ENCODE assay signal across 1 cellular context in genomic region chr1:160108888-160109662, GRCh38.
A peak's percentile ranks its signal among the peaks of the same experiment; 100 is the strongest.
TF ChIP-seq lines count a peak whose summit lies in the region.

No MANE protein-coding gene starts in this region.

TF ChIP-seq in HepG2, 621 proteins besides CTCF, POLR2A, EP300 and RAD21 (continues in another document):
- TF ChIP-seq ATF4 (CRISPR knock-in tag; IDR thresholded peaks at IDR 0.05) (peak; percentile 75 to 96), ZNF652 (CRISPR knock-in tag; IDR thresholded peaks at IDR 0.05; ENCODE audit: borderline replicate concordance, low read depth) (peak; percentile 94), ZNF607 (CRISPR knock-in tag; IDR thresholded peaks at IDR 0.05; ENCODE audit: borderline replicate concordance) (peak; percentile 52; the same call in 1 of the 2 replicates), ZNF577 (CRISPR knock-in tag; IDR thresholded peaks at IDR 0.05; ENCODE audit: borderline replicate concordance, low read depth) (no peak), RARA (CRISPR knock-in tag; IDR thresholded peaks at IDR 0.05) (peak; percentile 63; the same call in 1 of the 2 replicates), PBX2 (CRISPR knock-in tag; IDR thresholded peaks at IDR 0.05) (no peak), RARG (CRISPR knock-in tag; IDR thresholded peaks at IDR 0.05; ENCODE audit: low read depth) (no peak), ZNF20 (CRISPR knock-in tag; IDR thresholded peaks at IDR 0.05) (no peak), NCOR1 (IDR thresholded peaks at IDR 0.05; ENCODE audit: borderline replicate concordance, low read length) (peak; percentile 54; the same call in 1 of the 2 replicates), ZNF260 (CRISPR knock-in tag; IDR thresholded peaks at IDR 0.05; ENCODE audit: borderline replicate concordance, low read depth) (no peak), STAG1 (CRISPR knock-in tag; IDR thresholded peaks at IDR 0.05) (0 out of 2 replicates have a peak, but pooled peaks have one; percentile 6), BORCS8-MEF2B (CRISPR knock-in tag; IDR thresholded peaks at IDR 0.05) (0 out of 2 replicates have a peak, but pooled peaks have one; percentile 14), MTA3 (CRISPR knock-in tag; IDR thresholded peaks at IDR 0.05) (no peak), NKX3-1 (CRISPR knock-in tag; IDR thresholded peaks at IDR 0.05) (no peak), SPEN (CRISPR knock-in tag; IDR thresholded peaks at IDR 0.05; ENCODE audit: low read depth) (no peak), ZNF598 (CRISPR knock-in tag; IDR thresholded peaks at IDR 0.05; ENCODE audit: borderline replicate concordance) (no peak), XRCC5 (optimal IDR thresholded peaks at IDR 0.05; ENCODE audit: low read length) (peak; percentile 16), ADNP (CRISPR knock-in tag; IDR thresholded peaks at IDR 0.05) (peak; percentile 15; the same call in 1 of the 2 replicates), CHD4 (IDR thresholded peaks at IDR 0.05; ENCODE audit: borderline replicate concordance, low read length) (0 out of 2 replicates have a peak, but pooled peaks have one; percentile 75), HNRNPK (IDR thresholded peaks at IDR 0.05; ENCODE audit: low read depth, low read length, poor library complexity, severe bottlenecking) (no peak), LRRFIP1 (CRISPR knock-in tag; conservative IDR thresholded peaks at IDR 0.05) (no peak), ZBTB38 (CRISPR knock-in tag; IDR thresholded peaks at IDR 0.05) (no peak), DNMT3B (CRISPR knock-in tag; conservative IDR thresholded peaks at IDR 0.05) (no peak), GATAD2A (CRISPR knock-in tag; IDR thresholded peaks at IDR 0.05) (peak; percentile 36; the same call in 1 of the 2 replicates), KLF12 (CRISPR knock-in tag; IDR thresholded peaks at IDR 0.05; ENCODE audit: borderline replicate concordance) (no peak), ZNF614 (CRISPR knock-in tag; IDR thresholded peaks at IDR 0.05; ENCODE audit: borderline replicate concordance) (no peak), ZNF3 (CRISPR knock-in tag; IDR thresholded peaks at IDR 0.05) (peak; percentile 95), KDM6A (CRISPR knock-in tag; IDR thresholded peaks at IDR 0.05; ENCODE audit: low read depth) (no peak), SKIL (CRISPR knock-in tag; IDR thresholded peaks at IDR 0.05; ENCODE audit: borderline replicate concordance) (no peak), TBX2 (CRISPR knock-in tag; IDR thresholded peaks at IDR 0.05; ENCODE audit: borderline replicate concordance) (no peak), JUNB (CRISPR knock-in tag; IDR thresholded peaks at IDR 0.05; ENCODE audit: borderline replicate concordance) (no peak), KLF6 (CRISPR knock-in tag; IDR thresholded peaks at IDR 0.05) (no peak), KDM4B (CRISPR knock-in tag; IDR thresholded peaks at IDR 0.05) (no peak), ZNF761 (CRISPR knock-in tag; conservative IDR thresholded peaks at IDR 0.05) (no peak), ZNF280D (CRISPR knock-in tag; IDR thresholded peaks at IDR 0.05) (peak; percentile 61; the same call in 1 of the 2 replicates), BHLHE40 (IDR thresholded peaks at IDR 0.05; ENCODE audit: low read length) (no peak), HOXA3 (CRISPR knock-in tag; IDR thresholded peaks at IDR 0.05) (no peak), HNF4G (IDR thresholded peaks at IDR 0.05; ENCODE audit: borderline replicate concordance, low read depth, low read length) (peak; percentile 93), HNF4G (CRISPR knock-in tag; IDR thresholded peaks at IDR 0.05; ENCODE audit: borderline replicate concordance, low read depth) (peak; percentile 42; the same call in 1 of the 2 replicates), ZNF609 (CRISPR knock-in tag; IDR thresholded peaks at IDR 0.05; ENCODE audit: borderline replicate concordance) (0 out of 2 replicates have a peak, but pooled peaks have one; percentile 12), JARID2 (CRISPR knock-in tag; IDR thresholded peaks at IDR 0.05; ENCODE audit: insufficient replicate concordance) (no peak), ZNF570 (CRISPR knock-in tag; IDR thresholded peaks at IDR 0.05; ENCODE audit: borderline replicate concordance) (no peak), ZNF780A (CRISPR knock-in tag; IDR thresholded peaks at IDR 0.05) (no peak), CENPX (CRISPR knock-in tag; IDR thresholded peaks at IDR 0.05) (no peak), ZNF337 (CRISPR knock-in tag; IDR thresholded peaks at IDR 0.05; ENCODE audit: borderline replicate concordance, low read depth) (no peak), ZFP90 (CRISPR knock-in tag; IDR thresholded peaks at IDR 0.05; ENCODE audit: borderline replicate concordance) (no peak), ZNF550 (CRISPR knock-in tag; IDR thresholded peaks at IDR 0.05; ENCODE audit: borderline replicate concordance) (no peak), KAT8 (CRISPR knock-in tag; IDR thresholded peaks at IDR 0.05) (0 out of 2 replicates have a peak, but pooled peaks have one; percentile 16), SSRP1 (CRISPR knock-in tag; IDR thresholded peaks at IDR 0.05) (no peak), ZNF232 (CRISPR knock-in tag; IDR thresholded peaks at IDR 0.05; ENCODE audit: borderline replicate concordance) (no peak), NR2F2 (IDR thresholded peaks at IDR 0.05; ENCODE audit: borderline replicate concordance, low read depth) (peak; percentile 58; the same call in 1 of the 2 replicates), RFX3 (CRISPR knock-in tag; IDR thresholded peaks at IDR 0.05) (no peak), HOMEZ (CRISPR knock-in tag; IDR thresholded peaks at IDR 0.05; ENCODE audit: low read depth) (no peak)
